In genomic region chr4:70994387-70995099, GRCh38 we compare ENCODE assay signal across 8 cellular contexts. TPM values are rescaled to one million over a fixed set of nuclear protein-coding genes. Genes with fewer than 3 reads are reported as not detected.
DNase-seq lines count a peak whose midpoint lies in the region; ATAC-seq and TF ChIP-seq lines count a peak whose summit lies in the region.

No MANE protein-coding gene starts in this region.

- peak overlapping the region; percentile 68 for H3K27ac Mint-ChIP-seq in Calu3 (ENCODE audit: unreplicated experiment)
- H3K27ac Mint-ChIP-seq in IgD-negative memory B cell, result peak overlapping the region; percentile 22 to 99 (median 96)

- H3K4me3 ChIP-seq in adipocyte (ENCODE audit: low read length) (peak overlapping the region; percentile 93), mucosa of rectum (ENCODE audit: low read length in 2 of 2) (peak overlapping the region; percentile 81 to 83)

- CTCF ChIA-PET in Calu3 (lab: Charles Lee), result interaction anchor here (1.3 kb wide), 1 partner anchor 152 kb away, joined by 3 read pairs; no protein-coding TSS in a partner anchor

- peak overlapping the region in 1 of 2 donors; percentile 89 for H3K27ac ChIP-seq in mucosa of rectum (ENCODE audit: low read depth in 2 of 2, low read length in 2 of 2)

- intact Hi-C loops in Calu3 (cut with micrococcal nuclease; ENCODE audit: unreplicated experiment), result no loop called here

- peak; percentile 44 for ATAC-seq in GM21390 (IDR thresholded peaks at IDR 0.05; ENCODE audit: unreplicated experiment)

- DNase-seq in Calu3 (no peak), adipocyte (ENCODE audit: low read depth) (no peak), T-helper 9 cell (no peak), NCI-H2227 (lab: John Stamatoyannopoulos, UW; ENCODE audit: unreplicated experiment) (no peak)
- no peak for DNase-seq in stimulated activated CD4-positive, alpha-beta T cell treated with anti-CD3 and anti-CD28 coated beads, Interleukin-4, amount 100 ng/mL, for 24 hours

- no peaks in the 10 kb centered on the region for H3K36me3 ChIP-seq in adipocyte (ENCODE audit: control insufficient read depth, insufficient read depth, low read length, severe bottlenecking)
- peaks cover 2 to 10% of the 10 kb centered on the region in 2 donors for H3K36me3 ChIP-seq in mucosa of rectum (ENCODE audit: control insufficient read depth in 2 of 2, insufficient read depth in 2 of 2, low read length in 2 of 2)

- H3K27me3 ChIP-seq in adipocyte (replicated peaks; ENCODE audit: control insufficient read depth, insufficient read depth, low read length) (no peaks in the 10 kb centered on the region), mucosa of rectum (ENCODE audit: control insufficient read depth in 2 of 2, insufficient read depth in 2 of 2, low read length in 2 of 2) (no peaks in the 10 kb centered on the region)

- H3K27me3 Mint-ChIP-seq in Calu3 (ENCODE audit: unreplicated experiment) (no peaks in the 10 kb centered on the region), IgD-negative memory B cell (no peaks in the 10 kb centered on the region)

- H3K9me3 ChIP-seq in adipocyte (ENCODE audit: control insufficient read depth, low read length), result no peaks in the 10 kb centered on the region
- no peaks in the 10 kb centered on the region for H3K9me3 ChIP-seq in mucosa of rectum (ENCODE audit: control insufficient read depth in 2 of 2, low read length in 2 of 2)

- peaks cover 28% of the 10 kb centered on the region for H3K4me1 Mint-ChIP-seq in Calu3 (ENCODE audit: low read depth, unreplicated experiment)
- H3K4me1 Mint-ChIP-seq in IgD-negative memory B cell, result peaks cover 24 to 48% (median 35%) of the 10 kb centered on the region in 3 donors

- H3K36me3 Mint-ChIP-seq in Calu3 (ENCODE audit: insufficient read depth, unreplicated experiment) (peaks cover 21% of the 10 kb centered on the region), IgD-negative memory B cell (peaks cover under 1% of the 10 kb centered on the region)

- H3K4me1 ChIP-seq in adipocyte (ENCODE audit: control insufficient read depth, insufficient read depth, low read length) (peaks cover 12% of the 10 kb centered on the region), mucosa of rectum (ENCODE audit: control insufficient read depth in 2 of 2, insufficient read depth in 2 of 2, low read length in 2 of 2) (peaks cover 4 to 10% of the 10 kb centered on the region in 2 donors)

- H3K9ac ChIP-seq in adipocyte (ENCODE audit: low read length) (peak overlapping the region; percentile 95), mucosa of rectum (ENCODE audit: low read depth in 1 of 2, low read length in 2 of 2) (peak overlapping the region in 1 of 2 donors; percentile 78)

- no peak for TF ChIP-seq CTCF in Calu3 (IDR thresholded peaks at IDR 0.05; ENCODE audit: unreplicated experiment)

- TSS peak; percentile 54 for BruUV-seq in Calu3 (replicated peaks; lab: Mats Ljungman, UMichigan)

- no peaks in the 10 kb centered on the region for H3K9me3 Mint-ChIP-seq in Calu3 (ENCODE audit: low read depth, unreplicated experiment)
- no peaks in the 10 kb centered on the region for H3K9me3 Mint-ChIP-seq in IgD-negative memory B cell

- H3K4me3 Mint-ChIP-seq in Calu3 (ENCODE audit: low read depth, unreplicated experiment), result peak overlapping the region; percentile 78
- H3K4me3 Mint-ChIP-seq in IgD-negative memory B cell, result peak overlapping the region; percentile 97 to 100 (median 98)

RNA-seq across cellular contexts. Expression of gene DCK, which starts 1.1 kb away (rescaled TPM):
- total RNA-seq in Calu3 (2022), result 12.9 and 13.5 TPM in 2 replicates
- 112 TPM for polyA plus RNA-seq in IgD-negative memory B cell
